In the genomic region with DNA sequence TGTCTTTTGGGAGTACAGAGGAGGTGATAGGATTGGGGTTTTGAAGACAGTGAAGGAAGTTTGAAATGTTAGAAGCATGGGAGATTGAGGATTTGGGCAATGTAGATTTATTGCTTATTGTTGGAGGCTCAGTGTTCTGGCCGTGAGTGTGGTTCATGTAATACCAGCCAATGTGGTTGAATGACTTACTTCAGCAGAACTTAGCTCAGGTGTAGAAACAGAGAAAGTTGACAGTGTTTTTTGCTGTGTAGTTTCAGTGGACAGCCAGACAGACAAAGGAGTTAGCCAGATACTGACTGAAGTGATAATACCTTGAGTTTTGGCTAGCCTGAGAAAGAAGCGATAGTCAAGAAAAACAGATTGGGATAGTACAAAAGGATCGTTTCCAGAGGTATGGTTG, we compare ENCODE assay signal across 26 cellular contexts.
"Had no signal": no experiment of that assay in that cellular context is flagged by ENCODE, and none has a peak within 500 bp of the region (broad histone marks: within the 10 kb centered on the region; RNA-seq: fewer than 3 reads in every experiment).

No MANE protein-coding gene starts in this region.

- H3K36me3 ChIP-seq: neutrophil, pancreas, prostate gland, right lobe of liver, sigmoid colon, suprapubic skin, tibial artery, transverse colon, upper lobe of right lung, uterus had no signal

- H3K27ac ChIP-seq: neutrophil, pancreas, prostate gland, right lobe of liver, sigmoid colon, suprapubic skin, testis, tibial artery, transverse colon, upper lobe of right lung, uterus had no signal

- H3K4me3 ChIP-seq: pancreas, prostate gland, right lobe of liver, sigmoid colon, suprapubic skin, testis, tibial artery, transverse colon, upper lobe of right lung, uterus had no signal

- FAIRE-seq: pancreas, small intestine had no signal

- H3K9me3 ChIP-seq: neutrophil, pancreas, prostate gland, right lobe of liver, sigmoid colon, suprapubic skin, testis, tibial artery, transverse colon, upper lobe of right lung, uterus had no signal

- DNase-seq: naive thymus-derived CD8-positive, alpha-beta T cell; nephron progenitor cell; nucleus accumbens; pancreas; right cardiac atrium; right lobe of liver; sigmoid colon; small intestine; stimulated activated CD4-positive, alpha-beta T cell treated with anti-CD3 and anti-CD28 coated beads, Interleukin-15, amount 100 ng/mL, for 24 hours; stimulated activated CD4-positive, alpha-beta T cell treated with anti-CD3 and anti-CD28 coated beads, Interleukin-2, amount 100 ng/mL, for 24 hours; stimulated activated CD4-positive, alpha-beta T cell treated with anti-CD3 and anti-CD28 coated beads, Interleukin-2, amount 100 ng/mL, for 48 hours; stimulated activated CD4-positive, alpha-beta T cell treated with anti-CD3 and anti-CD28 coated beads, Interleukin-4, amount 100 ng/mL, for 24 hours; stimulated activated naive CD4-positive, alpha-beta T cell; stimulated activated naive CD8-positive, alpha-beta T cell treated with anti-CD3 and anti-CD28 coated beads, Interleukin-15, amount 100 ng/mL, for 72 hours; stimulated activated naive CD8-positive, alpha-beta T cell treated with anti-CD3 and anti-CD28 coated beads, Interleukin-15, Interleukin-2, amounts not matched to agents 100 U/mL and 50 U/mL, for 24 hours; substantia nigra; testis; tibial artery; transverse colon; upper lobe of right lung; uterus had no signal

- ATAC-seq: naive thymus-derived CD8-positive, alpha-beta T cell; natural killer cell treated with Interleukin-12 subunit alpha and Interleukin-12 subunit beta and Interleukin-15 and Interleukin-18, amount 100 ng/mL, for 72 hours; pancreas; right cardiac atrium; right lobe of liver; stimulated activated memory B cell treated with anti-CD40 and anti-IgM and Interleukin-4, amounts not matched to agents 10 μg/mL and 1 μg/mL and 100 μg/mL, for 72 hours; stimulated activated naive CD8-positive, alpha-beta T cell treated with anti-CD3 and anti-CD28 coated beads, Interleukin-15, amount 100 ng/mL, for 72 hours; stimulated activated naive CD8-positive, alpha-beta T cell treated with anti-CD3 and anti-CD28 coated beads, Interleukin-15, Interleukin-2, amounts not matched to agents 100 U/mL and 50 U/mL, for 24 hours; upper lobe of right lung had no signal

- H3K27me3 ChIP-seq: neutrophil, pancreas, right lobe of liver, sigmoid colon, suprapubic skin, testis, tibial artery, transverse colon, upper lobe of right lung, uterus had no signal

- H3K4me1 ChIP-seq: pancreas, prostate gland, right lobe of liver, testis, transverse colon, upper lobe of right lung had no signal
